Comparison of ENCODE assay signal across 27 cellular contexts in the genomic region with DNA sequence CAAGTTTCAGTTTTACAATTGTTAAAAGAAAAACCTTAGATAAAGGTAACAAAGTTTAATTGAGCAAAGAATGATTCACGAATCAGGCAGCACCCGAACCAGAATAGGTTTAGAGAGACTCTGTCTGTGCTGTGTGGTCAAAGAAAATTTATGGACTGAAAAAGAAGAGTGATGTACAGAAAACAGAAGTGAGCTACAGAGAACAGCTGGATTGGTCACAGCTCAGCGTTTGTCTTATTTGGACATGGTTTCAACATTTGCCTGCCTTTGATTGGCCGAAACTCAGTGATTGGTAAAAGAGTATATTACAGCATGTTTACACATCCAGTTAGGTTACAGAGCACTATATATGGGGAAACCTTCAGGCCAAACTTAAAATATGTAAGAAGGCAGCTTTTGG.
"Had no signal": no experiment of that assay in that cellular context is flagged by ENCODE, and none has a peak within 500 bp of the region (broad histone marks: within the 10 kb centered on the region; RNA-seq: fewer than 3 reads in every experiment).

No MANE protein-coding gene starts in this region.

- H3K4me3 ChIP-seq: coronary artery, dorsolateral prefrontal cortex, esophagus squamous epithelium, gastrocnemius medialis, heart right ventricle, left lung, lower lobe of right lung, mucosa of descending colon had no signal

- H3K4me1 Mint-ChIP-seq: mesothelial cell of epicardium, naive B cell had no signal

- H3K27ac Mint-ChIP-seq: mesothelial cell of epicardium, naive B cell had no signal

- H3K36me3 Mint-ChIP-seq: mesothelial cell of epicardium, naive B cell had no signal

- H3K27me3 ChIP-seq: dorsolateral prefrontal cortex, esophagus squamous epithelium, gastrocnemius medialis, heart right ventricle, left lung had no signal

- H3K9me3 Mint-ChIP-seq: mesothelial cell of epicardium had no signal

- H3K9me3 ChIP-seq: esophagus squamous epithelium, gastrocnemius medialis, left lung, lower lobe of right lung, mucosa of descending colon had no signal

- DNase-seq: dermis blood vessel endothelial cell; dorsolateral prefrontal cortex; effector CD4-positive, alpha-beta T cell; effector memory CD4-positive, alpha-beta T cell; erythroblast; esophagus squamous epithelium; foreskin fibroblast; foreskin melanocyte; gastrocnemius medialis; glutamatergic neuron; head of caudate nucleus; heart right ventricle; hippocampal formation; left cardiac atrium; left lung; left ventricle myocardium superior; lower lobe of right lung; mesenchymal stem cell; mucosa of descending colon; naive B cell had no signal

- FAIRE-seq: colon, islet of Langerhans, keratinocyte had no signal

- H3K27me3 Mint-ChIP-seq: naive B cell had no signal

- H3K4me3 Mint-ChIP-seq: mesothelial cell of epicardium, naive B cell had no signal

- H3K27ac ChIP-seq: coronary artery, dorsolateral prefrontal cortex, epithelial cell of prostate, esophagus squamous epithelium, gastrocnemius medialis, heart right ventricle, left lung, lower lobe of right lung had no signal

- ATAC-seq: esophagus mucosa, gastrocnemius medialis, heart right ventricle, left cardiac atrium, left lung, left ventricle myocardium superior, lower lobe of right lung, mucosa of descending colon had no signal

- H3K36me3 ChIP-seq: esophagus squamous epithelium, gastrocnemius medialis, heart right ventricle, left lung, lower lobe of right lung had no signal

- H3K4me1 ChIP-seq: esophagus squamous epithelium, gastrocnemius medialis, heart right ventricle, left lung, lower lobe of right lung had no signal
